In the genomic region with DNA sequence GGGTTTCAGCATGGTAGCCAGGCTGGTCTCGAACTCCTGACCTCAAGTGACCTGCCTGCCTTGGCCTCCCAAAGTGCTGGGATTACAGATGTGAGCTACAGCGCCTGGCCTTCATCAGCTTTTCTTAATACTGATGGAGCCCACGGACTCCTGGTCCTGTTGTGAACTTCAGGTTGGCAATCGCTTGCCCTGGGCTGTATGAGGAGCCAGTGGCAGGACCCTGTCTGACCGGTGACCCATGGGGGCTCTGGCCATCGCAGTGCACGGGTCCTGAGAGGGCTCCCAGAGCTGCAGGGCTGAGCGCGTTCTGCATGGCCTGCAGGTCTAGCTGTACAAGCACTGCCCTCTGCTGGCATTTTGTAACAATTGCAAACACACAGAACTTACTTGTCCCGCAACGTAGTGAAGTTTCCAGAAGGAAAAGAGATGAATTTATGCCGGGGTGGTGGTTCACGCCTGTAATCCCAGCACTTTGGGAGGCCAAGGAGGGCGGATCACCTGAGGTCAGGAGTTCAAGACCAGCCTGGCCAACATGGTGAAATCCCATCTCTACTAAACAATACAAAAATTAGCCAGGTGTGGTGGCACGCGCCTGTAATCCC, we compare ENCODE assay signal across 8 cellular contexts. TPM values are rescaled to one million over a fixed set of nuclear protein-coding genes. Genes with fewer than 3 reads are reported as not detected.
DNase-seq lines count a peak whose midpoint lies in the region; ATAC-seq and TF ChIP-seq lines count a peak whose summit lies in the region.
"Not testable (repeated sequence)": the region's sequence is repeated elsewhere in the genome, so short reads cannot be mapped to it uniquely, and the experiment has no call there.

No MANE protein-coding gene starts in this region.

- H3K4me3 Mint-ChIP-seq in memory B cell, result not testable (repeated sequence)

- not testable (repeated sequence) for H3K27ac Mint-ChIP-seq in memory B cell

- H3K27me3 Mint-ChIP-seq in memory B cell, result peaks cover 13% of the 10 kb centered on the region

- not testable (repeated sequence) for H3K36me3 Mint-ChIP-seq in memory B cell

- not testable (repeated sequence) for H3K4me1 Mint-ChIP-seq in memory B cell

- peak; percentile 72 for TF ChIP-seq CTCF in epithelial cell of proximal tubule (conservative IDR thresholded peaks at IDR 0.05; ENCODE audit: low read depth, low read length)

- peak; percentile 84 for ATAC-seq in GM21723 (IDR thresholded peaks at IDR 0.05; ENCODE audit: unreplicated experiment)
- peak; percentile 80 for ATAC-seq in memory B cell (ENCODE audit: low read depth)
- peak; percentile 66 for ATAC-seq in stimulated activated naive CD8-positive, alpha-beta T cell treated with anti-CD3 and anti-CD28 coated beads, Interleukin-15, Interleukin-2, amounts not matched to agents 100 U/mL and 50 U/mL, for 24 hours

- H3K9me3 Mint-ChIP-seq in memory B cell, result not testable (repeated sequence)

- DNase-seq in DMS79 treated with DMSO at 0.1 percent for 48 hours (lab: John Stamatoyannopoulos, UW) (peak; percentile 42), KG1 (lab: John Stamatoyannopoulos, UW) (peak; percentile 19), OCI-M1 (lab: John Stamatoyannopoulos, UW) (peak; percentile 83), activated T-cell treated with anti-CD3 and anti-CD28 coated beads for 24 hours (ENCODE audit: low read depth) (peak; percentile 42), epithelial cell of proximal tubule (ENCODE audit: low read depth) (peak; percentile 30), memory B cell (ENCODE audit: low spot score in 2 of 2) (peak; percentile 58 to 59)
- DNase-seq in stimulated activated naive CD8-positive, alpha-beta T cell treated with anti-CD3 and anti-CD28 coated beads, Interleukin-15, Interleukin-2, amounts not matched to agents 100 U/mL and 50 U/mL, for 24 hours, result peak; percentile 55

- peak overlapping the region; percentile 10 for H3K4me3 ChIP-seq in epithelial cell of proximal tubule (ENCODE audit: low read depth, low read length)

RNA-seq across cellular contexts. Expression of a gene that starts 18.0 kb away (rescaled TPM):
- total RNA-seq in epithelial cell of proximal tubule, result 20.4 and 21.2 TPM in 2 replicates

RNA-seq across cellular contexts. Expression of a gene that starts 58.4 kb away (rescaled TPM):
- 62.4 and 105 TPM in 2 replicates for total RNA-seq in epithelial cell of proximal tubule

Comparison
In these comparisons a context has a peak if more than half of its experiments do, and no peak if none do; other contexts are left out.
1. Peak in every context shown above with its lines: DNase-seq, ATAC-seq and H3K4me3 ChIP-seq.
2. DNase-seq: peak in every context shown above with its lines; median percentile 83 in OCI-M1; 58 in memory B cell; 55 in stimulated activated naive CD8-positive, alpha-beta T cell treated with anti-CD3 and anti-CD28 coated beads, Interleukin-15, Interleukin-2, amounts not matched to agents 100 U/mL and 50 U/mL, for 24 hours; 42 in DMS79 treated with DMSO at 0.1 percent for 48 hours; 42 in activated T-cell treated with anti-CD3 and anti-CD28 coated beads for 24 hours; 30 in epithelial cell of proximal tubule; 19 in KG1.